22 cellular contexts compared by ENCODE assay signal in the genomic region with DNA sequence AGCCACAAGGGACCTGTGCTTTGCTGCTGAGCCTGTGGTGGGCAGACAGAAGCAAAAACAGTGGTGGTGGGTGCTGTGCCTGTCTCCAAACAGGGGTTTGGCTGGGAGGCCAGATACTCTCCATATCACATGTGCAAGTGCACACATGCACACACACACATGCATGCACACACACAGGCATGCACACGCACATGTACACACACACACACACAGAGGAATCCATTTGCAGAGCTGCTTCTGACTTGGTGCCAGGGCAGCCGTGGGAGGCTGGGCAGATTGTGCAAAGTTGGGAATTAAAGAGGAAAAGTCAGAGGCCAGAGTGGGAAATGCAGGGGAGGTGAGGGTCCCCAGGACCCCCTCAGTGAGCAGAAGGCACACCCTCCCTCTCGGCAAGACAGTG.
DNase-seq lines count a peak whose midpoint lies in the region; ATAC-seq, FAIRE-seq and TF ChIP-seq lines count a peak whose summit lies in the region.
"Had no signal": no experiment of that assay in that cellular context is flagged by ENCODE, and none has a peak within 500 bp of the region (broad histone marks: within the 10 kb centered on the region; RNA-seq: fewer than 3 reads in every experiment).

No MANE protein-coding gene starts in this region.

- no peak for FAIRE-seq in astrocyte (lab: Jason Lieb, UNC)
- FAIRE-seq: A204.1, D721Med, G401.6, GM12891 had no signal

- H4K91ac ChIP-seq in neuronal stem cell (ENCODE audit: low read depth, low read length, poor library complexity) = no peak overlapping the region

- no peak overlapping the region for H2BK5ac ChIP-seq in neuronal stem cell (ENCODE audit: low read length)

- no peak overlapping the region for H3K14ac ChIP-seq in neuronal stem cell (ENCODE audit: low read length)

- no peak for TF ChIP-seq CTCF in astrocyte (IDR thresholded peaks at IDR 0.05; ENCODE audit: insufficient read depth, low read depth, low read length)

- H2BK120ac ChIP-seq in neuronal stem cell (ENCODE audit: low read depth, low read length) = no peak overlapping the region

- no peak overlapping the region for H3K4me3 ChIP-seq in BLaER1
- H3K4me3 ChIP-seq in BLaER1 treated with 17β-estradiol and CSF1 and Interleukin-3, amounts not matched to agents 10 nM and 100 nM = no peak overlapping the region
- no peak overlapping the region for H3K4me3 ChIP-seq in astrocyte (ENCODE audit: insufficient read depth, low read depth, low read length)
- no peak overlapping the region for H3K4me3 ChIP-seq in neuronal stem cell (ENCODE audit: low read length in 2 of 2)

- intact Hi-C loops in Right ventricle myocardium inferior (cut with DNase I) = loop anchor here (10.0 kb wide), 1 partner anchor 398 kb away; no protein-coding TSS in a partner anchor

- no CpG with 5 or more reads among the region's 3 CpGs for WGBS in neuronal stem cell (ENCODE audit: extremely low coverage in 2 of 2, insufficient read length in 2 of 2, insufficient replicate concordance in 1 of 2), 2 donors

- no peaks in the 10 kb centered on the region for H3K79me2 ChIP-seq in astrocyte (ENCODE audit: insufficient read depth, low read length)

- H3K4me3 Mint-ChIP-seq in astrocyte (ENCODE audit: unreplicated experiment) = no peak overlapping the region
- H3K4me3 Mint-ChIP-seq: B cell; CD4-positive, alpha-beta T cell; CD8-positive, alpha-beta T cell had no signal

- H3K9ac ChIP-seq in BLaER1 (no peak overlapping the region), astrocyte (ENCODE audit: low read length) (no peak overlapping the region), neuronal stem cell (ENCODE audit: low read depth, low read length, poor library complexity) (no peak overlapping the region)
- no peak overlapping the region; a peak in 1 of 22 replicates for H3K9ac ChIP-seq in BLaER1 treated with 17β-estradiol and CSF1 and Interleukin-3, amounts not matched to agents 10 nM and 100 nM

- peak overlapping the region; percentile 36 for H3K18ac ChIP-seq in neuronal stem cell (ENCODE audit: low read length)

- H3K27me3 ChIP-seq in BLaER1 (no peaks in the 10 kb centered on the region), astrocyte (ENCODE audit: insufficient read depth, low read length) (peaks cover 24% of the 10 kb centered on the region), neuronal stem cell (ENCODE audit: control insufficient read depth in 3 of 3, insufficient read depth in 3 of 3, low read depth in 1 of 3, low read length in 3 of 3) (peaks cover 0 to 71% (median 2%) of the 10 kb centered on the region in 3 experiments)
- no peaks in the 10 kb centered on the region for H3K27me3 ChIP-seq in BLaER1 treated with 17β-estradiol and CSF1 and Interleukin-3, amounts not matched to agents 10 nM and 100 nM

- H4K20me1 ChIP-seq in BLaER1 (no peaks in the 10 kb centered on the region; the same call in 1 of the 2 replicates), astrocyte (ENCODE audit: insufficient read depth, low read length) (peaks cover 15% of the 10 kb centered on the region)
- H4K20me1 ChIP-seq in BLaER1 treated with 17β-estradiol and CSF1 and Interleukin-3, amounts not matched to agents 10 nM and 100 nM = peaks cover 0 to 22% (median 0%) of the 10 kb centered on the region in 11 experiments; a peak in 6 of 22 replicates

- H3K4me1 ChIP-seq in BLaER1 = peaks cover 46% of the 10 kb centered on the region
- H3K4me1 ChIP-seq in BLaER1 treated with 17β-estradiol and CSF1 and Interleukin-3, amounts not matched to agents 10 nM and 100 nM = peaks cover 7 to 53% (median 46%) of the 10 kb centered on the region in 10 experiments; a peak in 18 of 20 replicates
- H3K4me1 ChIP-seq in astrocyte (ENCODE audit: insufficient read depth, low read length) = no peaks in the 10 kb centered on the region
- H3K4me1 ChIP-seq in neuronal stem cell (ENCODE audit: control insufficient read depth in 2 of 2, insufficient read depth in 1 of 2, low read depth in 1 of 2, low read length in 2 of 2) = peaks cover 0 to 2% of the 10 kb centered on the region in 2 donors
- H3K4me1 ChIP-seq: Caco-2 had no signal

- peaks cover 2% of the 10 kb centered on the region for H3K36me3 Mint-ChIP-seq in astrocyte (ENCODE audit: low read depth, unreplicated experiment)
- H3K36me3 Mint-ChIP-seq: CD8-positive, alpha-beta T cell had no signal

- no peak overlapping the region for H2AK5ac ChIP-seq in neuronal stem cell (ENCODE audit: low read depth, low read length)

- no peaks in the 10 kb centered on the region for H3K9me3 ChIP-seq in BLaER1
- no peaks in the 10 kb centered on the region for H3K9me3 ChIP-seq in BLaER1 treated with 17β-estradiol and CSF1 and Interleukin-3, amounts not matched to agents 10 nM and 100 nM (replicated peaks in 1 of 11)
- H3K9me3 ChIP-seq in astrocyte (ENCODE audit: insufficient read depth, low read depth, low read length) = no peaks in the 10 kb centered on the region
- no peaks in the 10 kb centered on the region for H3K9me3 ChIP-seq in neuronal stem cell (replicated peaks in 1 of 2; ENCODE audit: control insufficient read depth in 2 of 2, insufficient read depth in 1 of 2, low read depth in 1 of 2, low read length in 2 of 2)
- H3K9me3 ChIP-seq: Caco-2 had no signal

- H3K79me1 ChIP-seq in neuronal stem cell (ENCODE audit: low read depth, low read length) = peaks cover 4% of the 10 kb centered on the region

- H3K36me3 ChIP-seq in BLaER1 (no peaks in the 10 kb centered on the region), astrocyte (ENCODE audit: insufficient read depth, low read length) (no peaks in the 10 kb centered on the region), neuronal stem cell (replicated peaks in 1 of 2; ENCODE audit: control insufficient read depth in 2 of 2, insufficient read depth in 2 of 2, low read length in 2 of 2) (no peaks in the 10 kb centered on the region)
- H3K36me3 ChIP-seq in BLaER1 treated with 17β-estradiol and CSF1 and Interleukin-3, amounts not matched to agents 10 nM and 100 nM = no peaks in the 10 kb centered on the region

- DNase-seq in astrocyte (ENCODE audit: low read depth) (no peak), neuronal stem cell (ENCODE audit: low spot score) (no peak), HUDEP-2 (lab: John Stamatoyannopoulos, UW; ENCODE audit: unreplicated experiment in 76 of 76) (no peak), Right ventricle myocardium inferior (ENCODE audit: missing footprints) (no peak)
- DNase-seq: 8988T; AML-193; Caco-2; Calu3; CD4-positive, alpha-beta T cell; CD8-positive, alpha-beta T cell; DMS79 treated with DMSO at 0.1 percent for 48 hours; GF-D8 had no signal

- no peak overlapping the region for H2BK15ac ChIP-seq in neuronal stem cell (ENCODE audit: low read length)

- H2AFZ ChIP-seq in astrocyte (ENCODE audit: low read depth, low read length) = no peak overlapping the region
- no peak overlapping the region for H2AFZ ChIP-seq in neuronal stem cell (ENCODE audit: low read length)

- H3K9me3 Mint-ChIP-seq in astrocyte (ENCODE audit: unreplicated experiment) = no peaks in the 10 kb centered on the region
- H3K9me3 Mint-ChIP-seq: CD4-positive, alpha-beta T cell; CD8-positive, alpha-beta T cell had no signal

- H3K23ac ChIP-seq in neuronal stem cell (ENCODE audit: low read depth, low read length, poor library complexity) = no peak overlapping the region

- no peaks in the 10 kb centered on the region for H3K4me1 Mint-ChIP-seq in astrocyte (ENCODE audit: low read depth, unreplicated experiment)

- ATAC-seq in GM18517 (IDR thresholded peaks at IDR 0.05; ENCODE audit: unreplicated experiment) (no peak), HG03342 (IDR thresholded peaks at IDR 0.05; ENCODE audit: unreplicated experiment) (no peak), Right ventricle myocardium inferior (no peak)
- ATAC-seq: CD8-positive, alpha-beta T cell had no signal

- H3K27ac ChIP-seq in BLaER1 (no peak overlapping the region), astrocyte (ENCODE audit: low read depth, low read length) (no peak overlapping the region), neuronal stem cell (replicated peaks; ENCODE audit: low read length) (no peak overlapping the region)
- no peak overlapping the region for H3K27ac ChIP-seq in BLaER1 treated with 17β-estradiol and CSF1 and Interleukin-3, amounts not matched to agents 10 nM and 100 nM
- H3K27ac ChIP-seq: C4-2B had no signal

- no peak overlapping the region for H2BK12ac ChIP-seq in neuronal stem cell (ENCODE audit: low read length)

- H3K4me2 ChIP-seq in BLaER1 = peak overlapping the region; percentile 51
- H3K4me2 ChIP-seq in BLaER1 treated with 17β-estradiol and CSF1 and Interleukin-3, amounts not matched to agents 10 nM and 100 nM = peak overlapping the region in 8 of 11 experiments; percentile 43 to 63 (median 54); a peak in 14 of 22 replicates
- no peak overlapping the region for H3K4me2 ChIP-seq in astrocyte (ENCODE audit: low read length)
- H3K4me2 ChIP-seq in neuronal stem cell (ENCODE audit: insufficient read depth, low read length, poor library complexity, severe bottlenecking) = no peak overlapping the region

- peaks cover 68% of the 10 kb centered on the region for H3K27me3 Mint-ChIP-seq in astrocyte (ENCODE audit: low read depth, unreplicated experiment)
- H3K27me3 Mint-ChIP-seq: B cell; CD4-positive, alpha-beta T cell had no signal

- H3K27ac Mint-ChIP-seq in astrocyte (ENCODE audit: unreplicated experiment) = peak overlapping the region; percentile 63
- H3K27ac Mint-ChIP-seq: B cell; CD4-positive, alpha-beta T cell; CD8-positive, alpha-beta T cell had no signal

- no peak overlapping the region for H4K8ac ChIP-seq in neuronal stem cell (ENCODE audit: low read depth, low read length)

- H3K4ac ChIP-seq in neuronal stem cell (ENCODE audit: low read length) = no peak overlapping the region

Comparison
In these comparisons a context has a peak if more than half of its experiments do, and no peak if none do; other contexts are left out.
1. H3K4me2 ChIP-seq: peak in BLaER1 (single experiment) and BLaER1 treated with 17β-estradiol and CSF1 and Interleukin-3, amounts not matched to agents 10 nM and 100 nM (8 of 11); none in astrocyte (single experiment) and neuronal stem cell (single experiment).